ENCODE assay signal across 10 cellular contexts in genomic region chr5:170268153-170268689, GRCh38. TPM values are rescaled to one million over a fixed set of nuclear protein-coding genes. Genes with fewer than 3 reads are reported as not detected.
DNase-seq lines count a peak whose midpoint lies in the region; ATAC-seq and TF ChIP-seq lines count a peak whose summit lies in the region.
"Had no signal": no experiment of that assay in that cellular context is flagged by ENCODE, and none has a peak within 500 bp of the region (broad histone marks: within the 10 kb centered on the region; RNA-seq: fewer than 3 reads in every experiment).

No MANE protein-coding gene starts in this region.

- H3K36me3 ChIP-seq in MM.1S (replicated peaks; ENCODE audit: insufficient read depth, low read length) (no peaks in the 10 kb centered on the region), sigmoid colon (no peaks in the 10 kb centered on the region)
- H3K36me3 ChIP-seq: cardiac muscle cell had no signal

- H2AFZ ChIP-seq in MM.1S (ENCODE audit: low read length) = no peak overlapping the region

- no peaks in the 10 kb centered on the region for H4K20me1 ChIP-seq in MM.1S (ENCODE audit: insufficient read depth, low read length)

- H3K9ac ChIP-seq in MM.1S (ENCODE audit: low read length) = no peak overlapping the region

- H3K9me2 ChIP-seq in MM.1S (replicated peaks; ENCODE audit: insufficient read depth, low read length) = no peaks in the 10 kb centered on the region

- H3K36me3 Mint-ChIP-seq in CD4-positive, alpha-beta T cell (ENCODE audit: low read depth) = peaks cover 100% of the 10 kb centered on the region
- H3K36me3 Mint-ChIP-seq in central memory CD8-positive, alpha-beta T cell (ENCODE audit: insufficient read depth) = peaks cover 85% of the 10 kb centered on the region

- no peak for ATAC-seq in CD4-positive, alpha-beta T cell (ENCODE audit: poor library complexity)
- no peak for ATAC-seq in central memory CD8-positive, alpha-beta T cell (replicated peaks; ENCODE audit: extremely low read depth, poor library complexity, severe bottlenecking)

- no peak for TF ChIP-seq POLR2A in sigmoid colon (IDR thresholded peaks at IDR 0.05)

- no peaks in the 10 kb centered on the region for H3K27me3 Mint-ChIP-seq in CD4-positive, alpha-beta T cell
- H3K27me3 Mint-ChIP-seq in central memory CD8-positive, alpha-beta T cell = no peaks in the 10 kb centered on the region

- H3K4me3 Mint-ChIP-seq in CD4-positive, alpha-beta T cell = peak overlapping the region; percentile 70
- H3K4me3 Mint-ChIP-seq in central memory CD8-positive, alpha-beta T cell = peak overlapping the region; percentile 71
- H3K4me3 Mint-ChIP-seq: H9 had no signal

- no peaks in the 10 kb centered on the region for H3K27me3 ChIP-seq in CD4-positive, alpha-beta T cell (ENCODE audit: control insufficient read depth, insufficient read depth, low read length)
- no peaks in the 10 kb centered on the region for H3K27me3 ChIP-seq in MM.1S (replicated peaks; ENCODE audit: insufficient read depth, low read length)
- peaks cover 0 to 8% (median 0%) of the 10 kb centered on the region in 3 donors for H3K27me3 ChIP-seq in sigmoid colon

- POLR2A ChIA-PET in CD4-positive, alpha-beta T cell (lab: Charles Lee) = interaction anchor here (0.7 to 6.9 kb wide), 11 partner anchors 11 to 71 kb away, joined by 3 to 112 read pairs (median 6); partner anchors contain the start of gene LCP2

- peaks cover 7% of the 10 kb centered on the region; the same call in 1 of the 2 replicates for H3K79me2 ChIP-seq in MM.1S (ENCODE audit: low read length)

- H3K4me1 ChIP-seq in MM.1S (ENCODE audit: low read length) (peaks cover 45% of the 10 kb centered on the region), sigmoid colon (peaks cover 0 to 14% (median 14%) of the 10 kb centered on the region in 4 donors)

- DNase-seq in CD4-positive, alpha-beta T cell = no peak
- DNase-seq in MM.1S (no peak), sigmoid colon (no peak), COLO829 (ENCODE audit: low spot score) (no peak), NCI-H446 (lab: John Stamatoyannopoulos, UW) (no peak), occipital lobe (lab: John Stamatoyannopoulos, UW) (no peak)
- no peak for DNase-seq in central memory CD8-positive, alpha-beta T cell (ENCODE audit: low spot score in 2 of 2)
- no peak for DNase-seq in activated CD4-positive, CD25-positive, alpha-beta regulatory T cell (lab: John Stamatoyannopoulos, UW)

- intact Hi-C loops in CD4-positive, alpha-beta T cell (cut with DNase I, micrococcal nuclease) = loop anchor here (1.0 to 5.0 kb wide), 5 partner anchors 10 to 153 kb away; no protein-coding TSS in a partner anchor
- intact Hi-C loops in sigmoid colon (cut with DNase I) = loop anchor here (1.0 to 5.0 kb wide), 4 partner anchors 39 to 364 kb away; no protein-coding TSS in a partner anchor

- 50% methylated on average over 15 of the region's 15 CpGs for WGBS in sigmoid colon, 2 donors

- peak overlapping the region; percentile 96 for H3K27ac Mint-ChIP-seq in CD4-positive, alpha-beta T cell
- peak overlapping the region; percentile 86 for H3K27ac Mint-ChIP-seq in central memory CD8-positive, alpha-beta T cell (ENCODE audit: low read depth)

- H3F3A ChIP-seq in MM.1S (ENCODE audit: insufficient read depth, low read length) = peaks cover 24% of the 10 kb centered on the region

- peaks cover 93% of the 10 kb centered on the region for H3K4me1 Mint-ChIP-seq in CD4-positive, alpha-beta T cell (ENCODE audit: low read depth)
- peaks cover 71% of the 10 kb centered on the region for H3K4me1 Mint-ChIP-seq in central memory CD8-positive, alpha-beta T cell

- H3K27ac ChIP-seq in CD4-positive, alpha-beta T cell (ENCODE audit: low read depth, low read length) = peak overlapping the region; percentile 82
- H3K27ac ChIP-seq in MM.1S (ENCODE audit: low read length) = no peak overlapping the region; the same call in 1 of the 2 replicates
- peak overlapping the region; percentile 38 to 62 (median 49) for H3K27ac ChIP-seq in sigmoid colon
- H3K27ac ChIP-seq: cardiac muscle cell had no signal

- peak overlapping the region; percentile 5; the same call in 1 of the 2 replicates for H3K4me2 ChIP-seq in MM.1S (ENCODE audit: low read depth, low read length)

- no peaks in the 10 kb centered on the region for H3K9me3 Mint-ChIP-seq in CD4-positive, alpha-beta T cell
- no peaks in the 10 kb centered on the region for H3K9me3 Mint-ChIP-seq in central memory CD8-positive, alpha-beta T cell
- H3K9me3 Mint-ChIP-seq: H9 had no signal

- TF ChIP-seq CTCF in CD4-positive, alpha-beta T cell (IDR thresholded peaks at IDR 0.05) = peak; percentile 53
- TF ChIP-seq CTCF in MM.1S (IDR thresholded peaks at IDR 0.05; ENCODE audit: low read length) (no peak), sigmoid colon (IDR thresholded peaks at IDR 0.05) (no peak)

- H3K9me3 ChIP-seq in CD4-positive, alpha-beta T cell (ENCODE audit: control insufficient read depth, low read length) = no peaks in the 10 kb centered on the region
- no peaks in the 10 kb centered on the region for H3K9me3 ChIP-seq in MM.1S (replicated peaks; ENCODE audit: insufficient read depth, low read length)
- H3K9me3 ChIP-seq in sigmoid colon = no peaks in the 10 kb centered on the region

- no peak for TF ChIP-seq EP300 in sigmoid colon (IDR thresholded peaks at IDR 0.05)

- H3K4me3 ChIP-seq in MM.1S (ENCODE audit: low read length) (no peak overlapping the region), sigmoid colon (peak overlapping the region in 3 of 4 donors; percentile 5 to 24 (median 22))
- H3K4me3 ChIP-seq: cardiac muscle cell had no signal

- CTCF ChIA-PET in CD4-positive, alpha-beta T cell (lab: Charles Lee) = interaction anchor here (0.9 to 4.6 kb wide), 15 partner anchors 9 to 79 kb away, joined by 3 to 32 read pairs (median 4); partner anchors contain the start of gene LCP2

RNA-seq across cellular contexts. Expression of gene LCP2, which starts 29.4 kb away (rescaled TPM):
- total RNA-seq in CD4-positive, alpha-beta T cell = 100 to 1,000 TPM; 154 to 155 TPM
- total RNA-seq in sigmoid colon = 10 to 100 TPM; 10.2 to 17.2 (median 13.6) TPM
- 10 to 100 TPM in 1 of 3 donors, 1 to 10 TPM in 2; 5.4 to 22.3 (median 8.6) TPM for polyA plus RNA-seq in sigmoid colon
- total RNA-seq in occipital lobe = 1.4 TPM
- total RNA-seq: cardiac muscle cell, H9 had no signal
- polyA plus RNA-seq: cardiac muscle cell had no signal

RNA-seq across cellular contexts. Expression of gene C5orf58, which starts 35.4 kb away (rescaled TPM):
- not detected for total RNA-seq in CD4-positive, alpha-beta T cell
- total RNA-seq in sigmoid colon = not detected
- polyA plus RNA-seq in sigmoid colon = not detected
- not detected for total RNA-seq in occipital lobe
- total RNA-seq: cardiac muscle cell had no signal
- polyA plus RNA-seq: cardiac muscle cell had no signal

Comparison
In these comparisons a context has a peak if more than half of its experiments do, and no peak if none do; other contexts are left out.
1. RNA of gene LCP2, which starts 29.4 kb away (total RNA-seq): 154 to 155 TPM in CD4-positive, alpha-beta T cell; 10.2 to 17.2 TPM in sigmoid colon and 1.4 TPM in occipital lobe (single experiment); every median in the first group is over 4 times any median in the second.